Comparison of ENCODE assay signal across 1 cellular context in genomic region chr11:19428206-19429001, GRCh38.
TF ChIP-seq lines count a peak whose summit lies in the region.

No MANE protein-coding gene starts in this region.

TF ChIP-seq in GM23338, 12 proteins besides CTCF, POLR2A, EP300 and RAD21 (continued from another document):
- TF ChIP-seq, protein P1, sequence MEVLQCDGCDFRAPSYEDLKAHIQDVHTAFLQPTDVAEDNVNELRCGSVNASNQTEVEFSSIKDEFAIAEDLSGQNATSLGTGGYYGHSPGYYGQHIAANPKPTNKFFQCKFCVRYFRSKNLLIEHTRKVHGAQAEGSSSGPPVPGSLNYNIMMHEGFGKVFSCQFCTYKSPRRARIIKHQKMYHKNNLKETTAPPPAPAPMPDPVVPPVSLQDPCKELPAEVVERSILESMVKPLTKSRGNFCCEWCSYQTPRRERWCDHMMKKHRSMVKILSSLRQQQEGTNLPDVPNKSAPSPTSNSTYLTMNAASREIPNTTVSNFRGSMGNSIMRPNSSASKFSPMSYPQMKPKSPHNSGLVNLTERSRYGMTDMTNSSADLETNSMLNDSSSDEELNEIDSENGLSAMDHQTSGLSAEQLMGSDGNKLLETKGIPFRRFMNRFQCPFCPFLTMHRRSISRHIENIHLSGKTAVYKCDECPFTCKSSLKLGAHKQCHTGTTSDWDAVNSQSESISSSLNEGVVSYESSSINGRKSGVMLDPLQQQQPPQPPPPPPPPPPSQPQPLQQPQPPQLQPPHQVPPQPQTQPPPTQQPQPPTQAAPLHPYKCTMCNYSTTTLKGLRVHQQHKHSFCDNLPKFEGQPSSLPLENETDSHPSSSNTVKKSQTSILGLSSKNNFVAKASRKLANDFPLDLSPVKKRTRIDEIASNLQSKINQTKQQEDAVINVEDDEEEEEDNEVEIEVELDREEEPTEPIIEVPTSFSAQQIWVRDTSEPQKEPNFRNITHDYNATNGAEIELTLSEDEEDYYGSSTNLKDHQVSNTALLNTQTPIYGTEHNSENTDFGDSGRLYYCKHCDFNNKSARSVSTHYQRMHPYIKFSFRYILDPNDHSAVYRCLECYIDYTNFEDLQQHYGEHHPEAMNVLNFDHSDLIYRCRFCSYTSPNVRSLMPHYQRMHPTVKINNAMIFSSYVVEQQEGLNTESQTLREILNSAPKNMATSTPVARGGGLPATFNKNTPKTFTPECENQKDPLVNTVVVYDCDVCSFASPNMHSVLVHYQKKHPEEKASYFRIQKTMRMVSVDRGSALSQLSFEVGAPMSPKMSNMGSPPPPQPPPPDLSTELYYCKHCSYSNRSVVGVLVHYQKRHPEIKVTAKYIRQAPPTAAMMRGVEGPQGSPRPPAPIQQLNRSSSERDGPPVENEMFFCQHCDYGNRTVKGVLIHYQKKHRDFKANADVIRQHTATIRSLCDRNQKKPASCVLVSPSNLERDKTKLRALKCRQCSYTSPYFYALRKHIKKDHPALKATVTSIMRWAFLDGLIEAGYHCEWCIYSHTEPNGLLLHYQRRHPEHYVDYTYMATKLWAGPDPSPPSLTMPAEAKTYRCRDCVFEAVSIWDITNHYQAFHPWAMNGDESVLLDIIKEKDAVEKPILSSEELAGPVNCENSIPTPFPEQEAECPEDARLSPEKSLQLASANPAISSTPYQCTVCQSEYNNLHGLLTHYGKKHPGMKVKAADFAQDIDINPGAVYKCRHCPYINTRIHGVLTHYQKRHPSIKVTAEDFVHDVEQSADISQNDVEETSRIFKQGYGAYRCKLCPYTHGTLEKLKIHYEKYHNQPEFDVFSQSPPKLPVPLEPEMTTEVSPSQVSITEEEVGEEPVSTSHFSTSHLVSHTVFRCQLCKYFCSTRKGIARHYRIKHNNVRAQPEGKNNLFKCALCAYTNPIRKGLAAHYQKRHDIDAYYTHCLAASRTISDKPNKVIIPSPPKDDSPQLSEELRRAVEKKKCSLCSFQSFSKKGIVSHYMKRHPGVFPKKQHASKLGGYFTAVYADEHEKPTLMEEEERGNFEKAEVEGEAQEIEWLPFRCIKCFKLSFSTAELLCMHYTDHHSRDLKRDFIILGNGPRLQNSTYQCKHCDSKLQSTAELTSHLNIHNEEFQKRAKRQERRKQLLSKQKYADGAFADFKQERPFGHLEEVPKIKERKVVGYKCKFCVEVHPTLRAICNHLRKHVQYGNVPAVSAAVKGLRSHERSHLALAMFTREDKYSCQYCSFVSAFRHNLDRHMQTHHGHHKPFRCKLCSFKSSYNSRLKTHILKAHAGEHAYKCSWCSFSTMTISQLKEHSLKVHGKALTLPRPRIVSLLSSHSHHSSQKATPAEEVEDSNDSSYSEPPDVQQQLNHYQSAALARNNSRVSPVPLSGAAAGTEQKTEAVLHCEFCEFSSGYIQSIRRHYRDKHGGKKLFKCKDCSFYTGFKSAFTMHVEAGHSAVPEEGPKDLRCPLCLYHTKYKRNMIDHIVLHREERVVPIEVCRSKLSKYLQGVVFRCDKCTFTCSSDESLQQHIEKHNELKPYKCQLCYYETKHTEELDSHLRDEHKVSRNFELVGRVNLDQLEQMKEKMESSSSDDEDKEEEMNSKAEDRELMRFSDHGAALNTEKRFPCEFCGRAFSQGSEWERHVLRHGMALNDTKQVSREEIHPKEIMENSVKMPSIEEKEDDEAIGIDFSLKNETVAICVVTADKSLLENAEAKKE (CRISPR knock-in tag; IDR thresholded peaks at IDR 0.05): no peak
- TF ChIP-seq ZNF331 (CRISPR knock-in tag; IDR thresholded peaks at IDR 0.05; ENCODE audit: low read depth) (no peak), CREB1 (CRISPR knock-in tag; IDR thresholded peaks at IDR 0.05; ENCODE audit: low read depth) (no peak), ZNF114 (CRISPR knock-in tag; IDR thresholded peaks at IDR 0.05) (no peak), POLR2AphosphoS5 (IDR thresholded peaks at IDR 0.05; ENCODE audit: low read depth) (no peak), JUNB (IDR thresholded peaks at IDR 0.05; ENCODE audit: unreplicated experiment) (no peak), EZH2phosphoT487 (IDR thresholded peaks at IDR 0.05; ENCODE audit: unreplicated experiment) (no peak), NANOG (IDR thresholded peaks at IDR 0.05; ENCODE audit: borderline replicate concordance) (no peak)
- TF ChIP-seq, protein P2, sequence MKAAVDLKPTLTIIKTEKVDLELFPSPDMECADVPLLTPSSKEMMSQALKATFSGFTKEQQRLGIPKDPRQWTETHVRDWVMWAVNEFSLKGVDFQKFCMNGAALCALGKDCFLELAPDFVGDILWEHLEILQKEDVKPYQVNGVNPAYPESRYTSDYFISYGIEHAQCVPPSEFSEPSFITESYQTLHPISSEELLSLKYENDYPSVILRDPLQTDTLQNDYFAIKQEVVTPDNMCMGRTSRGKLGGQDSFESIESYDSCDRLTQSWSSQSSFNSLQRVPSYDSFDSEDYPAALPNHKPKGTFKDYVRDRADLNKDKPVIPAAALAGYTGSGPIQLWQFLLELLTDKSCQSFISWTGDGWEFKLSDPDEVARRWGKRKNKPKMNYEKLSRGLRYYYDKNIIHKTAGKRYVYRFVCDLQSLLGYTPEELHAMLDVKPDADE (IDR thresholded peaks at IDR 0.05): no peak
- TF ChIP-seq, protein P3, sequence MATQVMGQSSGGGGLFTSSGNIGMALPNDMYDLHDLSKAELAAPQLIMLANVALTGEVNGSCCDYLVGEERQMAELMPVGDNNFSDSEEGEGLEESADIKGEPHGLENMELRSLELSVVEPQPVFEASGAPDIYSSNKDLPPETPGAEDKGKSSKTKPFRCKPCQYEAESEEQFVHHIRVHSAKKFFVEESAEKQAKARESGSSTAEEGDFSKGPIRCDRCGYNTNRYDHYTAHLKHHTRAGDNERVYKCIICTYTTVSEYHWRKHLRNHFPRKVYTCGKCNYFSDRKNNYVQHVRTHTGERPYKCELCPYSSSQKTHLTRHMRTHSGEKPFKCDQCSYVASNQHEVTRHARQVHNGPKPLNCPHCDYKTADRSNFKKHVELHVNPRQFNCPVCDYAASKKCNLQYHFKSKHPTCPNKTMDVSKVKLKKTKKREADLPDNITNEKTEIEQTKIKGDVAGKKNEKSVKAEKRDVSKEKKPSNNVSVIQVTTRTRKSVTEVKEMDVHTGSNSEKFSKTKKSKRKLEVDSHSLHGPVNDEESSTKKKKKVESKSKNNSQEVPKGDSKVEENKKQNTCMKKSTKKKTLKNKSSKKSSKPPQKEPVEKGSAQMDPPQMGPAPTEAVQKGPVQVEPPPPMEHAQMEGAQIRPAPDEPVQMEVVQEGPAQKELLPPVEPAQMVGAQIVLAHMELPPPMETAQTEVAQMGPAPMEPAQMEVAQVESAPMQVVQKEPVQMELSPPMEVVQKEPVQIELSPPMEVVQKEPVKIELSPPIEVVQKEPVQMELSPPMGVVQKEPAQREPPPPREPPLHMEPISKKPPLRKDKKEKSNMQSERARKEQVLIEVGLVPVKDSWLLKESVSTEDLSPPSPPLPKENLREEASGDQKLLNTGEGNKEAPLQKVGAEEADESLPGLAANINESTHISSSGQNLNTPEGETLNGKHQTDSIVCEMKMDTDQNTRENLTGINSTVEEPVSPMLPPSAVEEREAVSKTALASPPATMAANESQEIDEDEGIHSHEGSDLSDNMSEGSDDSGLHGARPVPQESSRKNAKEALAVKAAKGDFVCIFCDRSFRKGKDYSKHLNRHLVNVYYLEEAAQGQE (IDR thresholded peaks at IDR 0.05; ENCODE audit: unreplicated experiment): no peak
TF ChIP-seq in GM23338: peak in this region for 0.
